In the genomic region with DNA sequence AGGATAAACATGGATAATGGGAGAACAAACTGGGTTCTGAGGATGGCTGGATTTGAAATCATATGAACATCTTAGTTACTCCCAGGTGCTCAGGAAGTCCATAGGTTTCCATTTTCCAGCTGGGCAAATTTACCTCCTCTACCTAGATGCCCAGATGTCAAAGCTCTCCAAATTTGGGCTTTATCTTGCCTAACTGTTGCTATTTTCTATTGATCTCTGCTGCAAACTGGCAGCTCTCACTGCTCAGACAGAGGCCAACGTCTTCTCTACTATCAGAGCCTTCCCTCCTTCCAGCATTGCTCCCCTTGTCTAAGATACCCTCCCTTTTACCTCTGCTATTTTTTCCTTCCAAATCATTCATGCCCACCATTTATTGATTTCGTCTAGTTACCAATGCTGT, we compare ENCODE assay signal across 30 cellular contexts.
"Had no signal": no experiment of that assay in that cellular context is flagged by ENCODE, and none has a peak within 500 bp of the region (broad histone marks: within the 10 kb centered on the region; RNA-seq: fewer than 3 reads in every experiment).

No MANE protein-coding gene starts in this region.

- H3K27ac ChIP-seq: neural progenitor cell, ovary, parathyroid adenoma, psoas muscle, skin epidermis, spleen, stomach, thoracic aorta, thyroid gland, tibial nerve, upper lobe of left lung, vagina had no signal

- H3K36me3 Mint-ChIP-seq: natural killer cell; neural progenitor cell; stimulated activated memory B cell treated with anti-CD40 and anti-IgM and Interleukin-4, amounts not matched to agents 10 μg/mL and 1 μg/mL and 100 μg/mL, for 72 hours had no signal

- H3K9me3 ChIP-seq: ovary, psoas muscle, spleen, stomach, thoracic aorta, thyroid gland, tibial nerve, upper lobe of left lung, vagina had no signal

- DNase-seq: natural killer cell; occipital lobe; ovary; posterior cingulate gyrus; psoas muscle; right cardiac atrium; spleen; stimulated activated CD4-positive, alpha-beta T cell treated with anti-CD3 and anti-CD28 coated beads, Interleukin-12 subunit alpha, Interleukin-12 subunit beta, amount 100 ng/mL, for 4 hours; stimulated activated CD4-positive, alpha-beta T cell treated with anti-CD3 and anti-CD28 coated beads, Interleukin-1b, Interleukin-23, amount 100 ng/mL, for 48 hours; stimulated activated CD4-positive, alpha-beta T cell treated with anti-CD3 and anti-CD28 coated beads, Interleukin-4, amount 100 ng/mL, for 1 hour; stimulated activated CD4-positive, alpha-beta T cell treated with anti-CD3 and anti-CD28 coated beads, Interleukin-4, amount 100 ng/mL, for 4 hours; stimulated activated CD8-positive, alpha-beta memory T cell treated with anti-CD3 and anti-CD28 coated beads, Interleukin-4, amount 100 ng/mL, for 48 hours; stimulated activated naive CD4-positive, alpha-beta T cell treated with Interleukin-2 at 50 U/mL for 16 hours; stomach; thyroid gland; trophoblast cell; upper lobe of left lung had no signal

- H3K79me2 ChIP-seq: parathyroid adenoma had no signal

- H3K4me3 Mint-ChIP-seq: natural killer cell; nephron; neural progenitor cell; stimulated activated memory B cell treated with anti-CD40 and anti-IgM and Interleukin-4, amounts not matched to agents 10 μg/mL and 1 μg/mL and 100 μg/mL, for 72 hours; stimulated activated naive CD8-positive, alpha-beta T cell treated with anti-CD3 and anti-CD28 coated beads, Interleukin-15, Interleukin-2, amounts not matched to agents 100 ng/mL and 50 ng/mL, for 24 hours had no signal

- ATAC-seq: natural killer cell; psoas muscle; right cardiac atrium; sciatic nerve; stimulated activated memory B cell treated with anti-CD40 and anti-IgM and Interleukin-4, amounts not matched to agents 10 μg/mL and 1 μg/mL and 100 μg/mL, for 72 hours had no signal

- H3K4me2 ChIP-seq: neural progenitor cell, smooth muscle cell had no signal

- H3K4me3 ChIP-seq: neural progenitor cell, ovary, psoas muscle, skin epidermis, smooth muscle cell, spleen, stomach, thoracic aorta, thyroid gland, tibial nerve, upper lobe of left lung, vagina had no signal

- H3K27ac Mint-ChIP-seq: natural killer cell; neural progenitor cell; progenitor cell of endocrine pancreas; stimulated activated memory B cell treated with anti-CD40 and anti-IgM and Interleukin-4, amounts not matched to agents 10 μg/mL and 1 μg/mL and 100 μg/mL, for 72 hours; stimulated activated naive CD8-positive, alpha-beta T cell treated with anti-CD3 and anti-CD28 coated beads, Interleukin-15, Interleukin-2, amounts not matched to agents 100 ng/mL and 50 ng/mL, for 24 hours had no signal

- H3K9me3 Mint-ChIP-seq: natural killer cell; nephron; stimulated activated naive CD8-positive, alpha-beta T cell treated with anti-CD3 and anti-CD28 coated beads, Interleukin-15, Interleukin-2, amounts not matched to agents 100 ng/mL and 50 ng/mL, for 24 hours had no signal

- H3K27me3 ChIP-seq: neural progenitor cell, ovary, spleen, stomach, thyroid gland, tibial nerve, upper lobe of left lung, vagina had no signal

- H2AFZ ChIP-seq: neural progenitor cell, parathyroid adenoma had no signal

- H3K4me1 ChIP-seq: parathyroid adenoma, psoas muscle, spleen, thyroid gland, tibial nerve, upper lobe of left lung, vagina had no signal

- H3K4me1 Mint-ChIP-seq: natural killer cell; neural progenitor cell; stimulated activated memory B cell treated with anti-CD40 and anti-IgM and Interleukin-4, amounts not matched to agents 10 μg/mL and 1 μg/mL and 100 μg/mL, for 72 hours had no signal

- H3K27me3 Mint-ChIP-seq: stimulated activated memory B cell treated with anti-CD40 and anti-IgM and Interleukin-4, amounts not matched to agents 10 μg/mL and 1 μg/mL and 100 μg/mL, for 72 hours had no signal

- FAIRE-seq: urothelium cell line had no signal

- H3K36me3 ChIP-seq: neural progenitor cell, ovary, spleen, stomach, thoracic aorta, thyroid gland, tibial nerve, vagina had no signal

- H3K9ac ChIP-seq: neural progenitor cell, parathyroid adenoma had no signal
